13 cellular contexts compared by ENCODE assay signal in genomic region chr5:173602423-173602822, GRCh38. TPM values are rescaled to one million over a fixed set of nuclear protein-coding genes. Genes with fewer than 3 reads are reported as not detected.
DNase-seq lines count a peak whose midpoint lies in the region; ATAC-seq and TF ChIP-seq lines count a peak whose summit lies in the region.
"Had no signal": no experiment of that assay in that cellular context is flagged by ENCODE, and none has a peak within 500 bp of the region (broad histone marks: within the 10 kb centered on the region; RNA-seq: fewer than 3 reads in every experiment).

No MANE protein-coding gene starts in this region.

- TF ChIP-seq CTCF in OCI-LY7 (conservative IDR thresholded peaks at IDR 0.05; ENCODE audit: low read length) (0 out of 2 replicates have a peak, but pooled peaks have one; percentile 13), ovary (IDR thresholded peaks at IDR 0.05) (no peak)

- TF ChIP-seq POLR2A in ovary (IDR thresholded peaks at IDR 0.05): no peak

- ATAC-seq in GM18511 (IDR thresholded peaks at IDR 0.05; ENCODE audit: unreplicated experiment): no peak
- ATAC-seq: naive thymus-derived CD8-positive, alpha-beta T cell had no signal

- H3K4me2 ChIP-seq in OCI-LY7 (ENCODE audit: low read length): no peak overlapping the region

- H4K20me1 ChIP-seq in OCI-LY7 (ENCODE audit: insufficient read depth, low read length): no peaks in the 10 kb centered on the region

- POLR2A ChIA-PET in OCI-LY7 (lab: Charles Lee): interaction anchor here (0.6 to 1.2 kb wide), 2 partner anchors 14 to 806 kb away, joined by 3 to 4 read pairs; partner anchors contain the start of gene BOD1

- BruUV-seq in OCI-LY7 (replicated peaks; lab: Mats Ljungman, UMichigan): no TSS peak

- H2AFZ ChIP-seq in OCI-LY7 (ENCODE audit: low read length): no peak overlapping the region

- WGBS in ovary, 3 donors: 15 to 34% (median 26%) methylated on average over 6 of the region's 6 CpGs

- no peak overlapping the region for H3K4me3 ChIP-seq in OCI-LY7 (ENCODE audit: low read depth, low read length, poor library complexity, severe bottlenecking)
- H3K4me3 ChIP-seq in ovary: no peak overlapping the region
- H3K4me3 ChIP-seq: SJCRH30 had no signal

- no peaks in the 10 kb centered on the region for H3K79me2 ChIP-seq in OCI-LY7 (ENCODE audit: insufficient read depth, low read depth, low read length)

- H3K4me1 ChIP-seq in OCI-LY7 (ENCODE audit: insufficient read depth, low read length, poor library complexity, severe bottlenecking) (no peaks in the 10 kb centered on the region), ovary (ENCODE audit: insufficient read depth) (peaks cover 6% of the 10 kb centered on the region)

- H3K27me3 ChIP-seq in ovary: no peaks in the 10 kb centered on the region
- H3K27me3 ChIP-seq: SJCRH30 had no signal

- DNase-seq in CMK (ENCODE audit: low read depth): peak; percentile 58
- no peak for DNase-seq in OCI-LY7 (ENCODE audit: low spot score)
- peak; percentile 86 for DNase-seq in fibroblast of peridontal ligament (ENCODE audit: extremely low read depth)
- DNase-seq in ovary: peak; percentile 29 to 77 (median 63)
- DNase-seq in activated CD4-positive, CD25-positive, alpha-beta regulatory T cell treated with anti-CD3 and anti-CD28 coated beads, Interleukin-2, amount 50 U/mL, for 72 hours: no peak
- no peak for DNase-seq in cerebellar cortex (ENCODE audit: low spot score)
- DNase-seq in DMS114 treated with DMSO at 0.1 percent for 48 hours (lab: John Stamatoyannopoulos, UW; ENCODE audit: unreplicated experiment): no peak
- DNase-seq: activated CD4-positive, alpha-beta T cell treated with anti-CD3 and anti-CD28 coated beads, Interleukin-2, amount 10 ng/mL, durations not matched to agents 24 days and 14 days; activated gamma-delta T cell; cortex of kidney; naive thymus-derived CD8-positive, alpha-beta T cell; SJCRH30 had no signal

- CTCF ChIA-PET in OCI-LY7 (lab: Charles Lee; ENCODE audit: unreplicated experiment): no interaction called here

- H3K9me3 ChIP-seq in OCI-LY7 (ENCODE audit: low read length): no peaks in the 10 kb centered on the region
- no peaks in the 10 kb centered on the region for H3K9me3 ChIP-seq in ovary
- H3K9me3 ChIP-seq: SJCRH30 had no signal

- TF ChIP-seq EP300 in ovary (IDR thresholded peaks at IDR 0.05): no peak

- H3K36me3 ChIP-seq in OCI-LY7 (ENCODE audit: insufficient read depth, low read length) (peaks cover 40% of the 10 kb centered on the region), ovary (no peaks in the 10 kb centered on the region)

- H3K9me2 ChIP-seq in OCI-LY7 (ENCODE audit: insufficient read depth, low read length): no peaks in the 10 kb centered on the region

- no peak overlapping the region for H3K27ac ChIP-seq in OCI-LY7 (ENCODE audit: low read depth, low read length, poor library complexity, severe bottlenecking)
- H3K27ac ChIP-seq in ovary: no peak overlapping the region
- H3K27ac ChIP-seq: SJCRH30 had no signal

- intact Hi-C loops in OCI-LY7 (cut with micrococcal nuclease; ENCODE audit: unreplicated experiment) (no loop called here), ovary (cut with DNase I) (no loop called here)

RNA-seq across cellular contexts. Expression of gene BOD1, which starts 14.0 kb away (rescaled TPM):
- total RNA-seq in OCI-LY7 (2014; rRNA removed; shearing (Covaris generic)): 53.1 and 54.3 TPM in 2 replicates
- total RNA-seq in OCI-LY7 (2022): 38.8 and 44.9 TPM in 2 replicates
- 10 to 100 TPM; 45.8 to 63.0 (median 60.4) TPM for total RNA-seq in ovary
- polyA plus RNA-seq in ovary: 10 to 100 TPM; 63.0 to 76.1 TPM

Comparison
In these comparisons a context has a peak if more than half of its experiments do, and no peak if none do; other contexts are left out.
1. DNase-seq: peak in CMK (single experiment), fibroblast of peridontal ligament (single experiment) and ovary (5 of 5); none in OCI-LY7 (single experiment), activated CD4-positive, CD25-positive, alpha-beta regulatory T cell treated with anti-CD3 and anti-CD28 coated beads, Interleukin-2, amount 50 U/mL, for 72 hours (single experiment), cerebellar cortex (single experiment) and DMS114 treated with DMSO at 0.1 percent for 48 hours (single experiment).